In the genomic region with DNA sequence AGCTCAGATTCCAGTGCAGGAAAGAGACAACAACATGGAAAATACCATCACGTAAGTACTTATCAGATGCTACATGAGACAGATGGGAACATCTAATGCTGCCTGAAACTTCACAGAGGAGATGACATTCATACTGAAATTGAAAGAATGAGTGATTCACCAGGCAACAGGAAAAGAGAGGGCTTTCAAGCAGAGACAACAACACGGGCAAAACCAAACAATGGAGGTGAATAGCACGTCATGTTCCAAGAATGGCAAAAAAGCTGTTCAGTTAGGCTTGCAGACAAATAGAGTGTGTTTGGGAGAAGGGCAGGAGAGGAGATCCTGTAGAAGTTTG, we compare ENCODE assay signal across 10 cellular contexts. TPM values are rescaled to one million over a fixed set of nuclear protein-coding genes. Genes with fewer than 3 reads are reported as not detected.
DNase-seq lines count a peak whose midpoint lies in the region; ATAC-seq, FAIRE-seq and TF ChIP-seq lines count a peak whose summit lies in the region.
"Had no signal": no experiment of that assay in that cellular context is flagged by ENCODE, and none has a peak within 500 bp of the region (broad histone marks: within the 10 kb centered on the region; RNA-seq: fewer than 3 reads in every experiment).

No MANE protein-coding gene starts in this region.

- H3K4me3 ChIP-seq in K562, result no peak overlapping the region
- H3K4me3 ChIP-seq in testis, result no peak overlapping the region
- H3K4me3 ChIP-seq in ovary, result no peak overlapping the region

- in situ Hi-C loops in K562 (cut with MboI), result no loop called here

- intact Hi-C loops in K562 (cut with micrococcal nuclease), result loop anchor here (10.0 kb wide), 1 partner anchor 223 kb away; the partner anchor contains the start of gene SYNJ2
- intact Hi-C loops in testis (cut with DNase I; ENCODE audit: low total_unique reads), result no loop called here
- intact Hi-C loops in ovary (cut with DNase I), result no loop called here

- no peak overlapping the region for H3K18ac ChIP-seq in H9 (ENCODE audit: insufficient read length, low read depth, low read length)

- no peak for TF ChIP-seq POLR2A in K562 (conservative IDR thresholded peaks at IDR 0.05)
- TF ChIP-seq POLR2A in testis (IDR thresholded peaks at IDR 0.05), result no peak
- no peak for TF ChIP-seq POLR2A in ovary (IDR thresholded peaks at IDR 0.05)

- H3K4me2 ChIP-seq in K562 (ENCODE audit: insufficient read depth, low read length), result no peak overlapping the region
- H3K4me2 ChIP-seq in H9 (ENCODE audit: insufficient read depth, insufficient read length, low read length), result no peak overlapping the region

- no peak overlapping the region for H2BK5ac ChIP-seq in H9 (ENCODE audit: insufficient read length, low read length)

- peaks cover 1% of the 10 kb centered on the region for H3K27me3 Mint-ChIP-seq in H9 (ENCODE audit: low read depth)

- no peak overlapping the region for H2BK15ac ChIP-seq in H9 (ENCODE audit: low read depth, low read length)

- no peaks in the 10 kb centered on the region for H3K36me3 Mint-ChIP-seq in H9 (ENCODE audit: insufficient read depth in 1 of 3, low read depth in 3 of 3)

- no peak for TF ChIP-seq RAD21 in K562 (CRISPR knock-in tag; conservative IDR thresholded peaks at IDR 0.05 in 1 of 2, IDR thresholded peaks at IDR 0.05 in 1 of 2)

- no peak overlapping the region for H2AK5ac ChIP-seq in H9 (ENCODE audit: insufficient read length, low read length)

- H3K23me2 ChIP-seq in H9 (ENCODE audit: insufficient read length, low read depth, low read length, poor library complexity, severe bottlenecking), result no peaks in the 10 kb centered on the region

- peaks cover 9 to 12% of the 10 kb centered on the region in 2 experiments for H3K4me1 Mint-ChIP-seq in H9

- H3T11ph ChIP-seq in H9 (ENCODE audit: low read length), result no peak overlapping the region

- H3K14ac ChIP-seq in H9 (ENCODE audit: insufficient read depth, low read length), result no peak overlapping the region

- no peak for FAIRE-seq in K562 (lab: Jason Lieb, UNC)

- H3K4me1 ChIP-seq in K562 (replicated peaks in 1 of 2; ENCODE audit: control insufficient read depth in 2 of 2, insufficient read depth in 2 of 2, low read length in 2 of 2), result peaks cover 3% of the 10 kb centered on the region in 2 experiments; a peak in 2 of 5 replicates
- no peaks in the 10 kb centered on the region for H3K4me1 ChIP-seq in testis
- no peaks in the 10 kb centered on the region for H3K4me1 ChIP-seq in ovary (ENCODE audit: insufficient read depth)
- no peaks in the 10 kb centered on the region for H3K4me1 ChIP-seq in H9 (ENCODE audit: insufficient read depth, low read length)

- no peak overlapping the region for H3K4me3 Mint-ChIP-seq in H9

- ATAC-seq in HG03457 (IDR thresholded peaks at IDR 0.05; ENCODE audit: unreplicated experiment) (peak; percentile 87), K562 (no peak)
- ATAC-seq: left lobe of liver had no signal

- H4K20me1 ChIP-seq in K562 (replicated peaks; ENCODE audit: control insufficient read depth, insufficient read depth, low read length) (no peaks in the 10 kb centered on the region), H9 (ENCODE audit: control insufficient read depth, insufficient read depth, insufficient read length) (no peaks in the 10 kb centered on the region)

- no peaks in the 10 kb centered on the region for H3K79me1 ChIP-seq in H9 (ENCODE audit: insufficient read depth, low read depth, low read length, poor library complexity, severe bottlenecking)

- no peak overlapping the region for H4K91ac ChIP-seq in H9 (ENCODE audit: insufficient read length, low read depth, low read length)

- H2AFZ ChIP-seq in K562 (ENCODE audit: low read depth, low read length), result no peak overlapping the region
- H2AFZ ChIP-seq in H9 (ENCODE audit: low read length), result no peak overlapping the region

- no peak overlapping the region for H4K8ac ChIP-seq in H9 (replicated peaks; ENCODE audit: insufficient read length, low read depth, low read length)

- CTCF ChIA-PET in K562 (lab: Yijun Ruan, JAX; ENCODE audit: low intra/inter-chr PET ratio), result no interaction called here

- H3K27ac ChIP-seq in K562 (ENCODE audit: extremely low read depth, low read depth, low read length), result no peak overlapping the region
- no peak overlapping the region for H3K27ac ChIP-seq in testis
- H3K27ac ChIP-seq in ovary, result no peak overlapping the region
- H3K27ac ChIP-seq in H9 (ENCODE audit: insufficient read length, low read depth, low read length), result no peak overlapping the region
- H3K27ac ChIP-seq: VCaP had no signal

- no peaks in the 10 kb centered on the region for H3K9me3 ChIP-seq in K562 (replicated peaks; ENCODE audit: control insufficient read depth, insufficient read depth, low read depth, low read length)
- no peaks in the 10 kb centered on the region for H3K9me3 ChIP-seq in testis
- no peaks in the 10 kb centered on the region for H3K9me3 ChIP-seq in ovary
- H3K9me3 ChIP-seq in H9 (ENCODE audit: control insufficient read depth, low read depth, low read length), result no peaks in the 10 kb centered on the region

- peak overlapping the region in 1 of 3 experiments; percentile 6; a peak in 1 of 7 replicates for H3K27ac Mint-ChIP-seq in H9

- no peaks in the 10 kb centered on the region for H3K79me2 ChIP-seq in K562 (ENCODE audit: control insufficient read depth, insufficient read depth, low read length)
- no peaks in the 10 kb centered on the region for H3K79me2 ChIP-seq in H9 (ENCODE audit: insufficient read depth, low read length)

- no peak overlapping the region for H4K5ac ChIP-seq in H9 (ENCODE audit: insufficient read length, low read depth, low read length)

- H3K9me3 Mint-ChIP-seq in H9, result no peaks in the 10 kb centered on the region

- H3K23ac ChIP-seq in H9 (ENCODE audit: insufficient read length, low read depth, low read length), result no peak overlapping the region

- H3K9me1 ChIP-seq in K562 (ENCODE audit: control insufficient read depth, insufficient read depth, low read length), result no peaks in the 10 kb centered on the region

- TF ChIP-seq CTCF in GM20000 (IDR thresholded peaks at IDR 0.05; ENCODE audit: extremely low read depth, missing control alignments), result no peak
- TF ChIP-seq CTCF in K562 (IDR thresholded peaks at IDR 0.05 in 2 of 3, conservative IDR thresholded peaks at IDR 0.05 in 1 of 3; ENCODE audit: insufficient read depth in 2 of 3, low read depth in 1 of 3, low read length in 3 of 3), result no peak
- TF ChIP-seq CTCF in testis (IDR thresholded peaks at IDR 0.05), result no peak
- no peak for TF ChIP-seq CTCF in ovary (IDR thresholded peaks at IDR 0.05)
- no peak for TF ChIP-seq CTCF in H9 (conservative IDR thresholded peaks at IDR 0.05)

- no peak for TF ChIP-seq EP300 in K562 (IDR thresholded peaks at IDR 0.05; ENCODE audit: low read length)
- no peak for TF ChIP-seq EP300 in ovary (IDR thresholded peaks at IDR 0.05)

- POLR2A ChIA-PET in K562 (lab: Yijun Ruan, JAX), result no interaction called here

- H3K27me3 ChIP-seq in K562 (ENCODE audit: control insufficient read depth in 2 of 2, insufficient read depth in 2 of 2, low read length in 2 of 2), result peaks cover 31 to 32% of the 10 kb centered on the region in 2 experiments
- no peaks in the 10 kb centered on the region for H3K27me3 ChIP-seq in testis
- H3K27me3 ChIP-seq in ovary, result no peaks in the 10 kb centered on the region
- H3K27me3 ChIP-seq in H9 (ENCODE audit: insufficient read depth, low read length), result no peaks in the 10 kb centered on the region

- H2BK12ac ChIP-seq in H9 (ENCODE audit: insufficient read length, low read depth, low read length), result no peak overlapping the region

- H3K56ac ChIP-seq in H9 (ENCODE audit: insufficient read length, low read depth, low read length), result no peak overlapping the region

- H3K36me3 ChIP-seq in K562 (ENCODE audit: control insufficient read depth, insufficient read depth, low read length), result no peaks in the 10 kb centered on the region
- H3K36me3 ChIP-seq in testis (ENCODE audit: low read depth, missing control alignments), result no peaks in the 10 kb centered on the region
- no peaks in the 10 kb centered on the region for H3K36me3 ChIP-seq in ovary

- H2BK120ac ChIP-seq in H9 (ENCODE audit: low read depth, low read length, poor library complexity, severe bottlenecking), result no peak overlapping the region

- BruUV-seq in K562 (replicated peaks; lab: Mats Ljungman, UMichigan), result no TSS peak

- no peak overlapping the region for H3K9ac ChIP-seq in K562 (ENCODE audit: insufficient read depth in 1 of 2, low read depth in 2 of 2, low read length in 2 of 2)
- H3K9ac ChIP-seq in H9 (ENCODE audit: extremely low read depth, insufficient read length, low read length), result no peak overlapping the region

- no peak overlapping the region for H3K4ac ChIP-seq in H9 (ENCODE audit: low read depth, low read length)

- DNase-seq in ELR (ENCODE audit: low read depth), result peak; percentile 73
- peak; percentile 86 for DNase-seq in GM20000 (ENCODE audit: low spot score)
- no peak for DNase-seq in K562 (ENCODE audit: extremely low read depth in 1 of 4, low spot score in 3 of 4)
- no peak for DNase-seq in testis
- no peak for DNase-seq in T1000 (lab: John Stamatoyannopoulos, UW)
- DNase-seq in ovary, result no peak
- DNase-seq in H9, result no peak

- WGBS in K562 (ENCODE audit: insufficient coverage, low coverage, missing lambda C conversion rate), result 0% methylated on average over 3 of the region's 3 CpGs
- 72 to 75% methylated on average over 3 of the region's 3 CpGs for WGBS in testis, 2 donors
- WGBS in ovary, 3 donors, result 53 to 61% (median 61%) methylated on average over 3 of the region's 3 CpGs
- no CpG with 5 or more reads among the region's 3 CpGs for WGBS in H9 (ENCODE audit: extremely low coverage, insufficient read length, low lambda C conversion rate)

- H2BK20ac ChIP-seq in H9 (ENCODE audit: low read depth, low read length, poor library complexity, severe bottlenecking), result no peak overlapping the region

RNA-seq across cellular contexts. Expression of gene GTF2H5, which starts 39.3 kb away (rescaled TPM):
- 1.4 and 4.6 TPM in 2 replicates for total RNA-seq in K562 (2011; cell fraction: chromatin; rRNA removed; ENCODE audit: low replicate concordance)
- total RNA-seq in K562 (2011; cell fraction: nucleolus; rRNA removed), result 0.67 and 1.1 TPM in 2 replicates
- 1.6 and 5.2 TPM in 2 replicates for total RNA-seq in K562 (2011; cell fraction: nucleoplasm; rRNA removed)
- total RNA-seq in K562 (2014; rRNA removed) (4.0 and 4.3 TPM in 2 replicates), K562 (2014; rRNA removed; fragmentation: Illumina TruSeq; extraction: Trizol) (28.8 and 33.6 TPM in 2 replicates), K562 (2015; rRNA removed; fragmentation: Illumina TruSeq; extraction: Trizol) (22.5 and 24.1 TPM in 2 replicates), K562 (2021) (27.2 and 30.1 TPM in 2 replicates), testis (1 to 10 TPM; 5.0 to 5.7 TPM), ovary (10 to 100 TPM in 5 of 7 donors, 1 to 10 TPM in 2; 2.1 to 22.3 (median 18.0) TPM), H9 (2021) (20.0 and 23.2 TPM in 2 replicates)
- polyA plus RNA-seq in K562 (2011; rRNA removed) (17.2 and 24.9 TPM in 2 replicates), K562 (2014; fragmentation: Illumina TruSeq; extraction: Trizol) (15.2 and 15.8 TPM in 2 replicates), K562 (2014; fragmentation: Nextera tagmentation; extraction: Ambion mirVana) (10 to 100 TPM; 48.8 to 58.4 TPM), K562 (2014; rRNA removed) (14.9 and 19.1 TPM in 2 replicates), testis (ENCODE audit: insufficient read depth, low read depth, low replicate concordance) (36.6 TPM), ovary (10 to 100 TPM in 1 of 2 donors, 1 to 10 TPM in 1; 7.4 to 31.2 TPM)
- polyA plus RNA-seq in K562 (2011; cell fraction: cytosol; rRNA removed), result 2.9 and 5.0 TPM in 2 replicates
- 1.6 and 3.1 TPM in 2 replicates for polyA plus RNA-seq in K562 (2011; cell fraction: nucleus; rRNA removed)
- 14.6 and 23.1 TPM in 2 replicates for polyA plus RNA-seq in K562 (2012)
- polyA minus RNA-seq in K562 (2011; rRNA and poly(A)+ RNA removed), result 6.6 and 7.4 TPM in 2 replicates
- polyA minus RNA-seq in K562 (2011; cell fraction: cytosol; rRNA and poly(A)+ RNA removed), result 0.46 and 1.5 TPM in 2 replicates
- 0.54 and 0.78 TPM in 2 replicates for polyA minus RNA-seq in K562 (2011; cell fraction: nucleus; rRNA and poly(A)+ RNA removed)

RNA-seq across cellular contexts. Expression of gene SERAC1, which starts 39.4 kb away (rescaled TPM):
- total RNA-seq in K562 (2011; cell fraction: chromatin; rRNA removed; ENCODE audit: low replicate concordance), result 4.6 and 10.9 TPM in 2 replicates
- 2.8 and 3.8 TPM in 2 replicates for total RNA-seq in K562 (2011; cell fraction: nucleolus; rRNA removed)
- total RNA-seq in K562 (2011; cell fraction: nucleoplasm; rRNA removed), result 5.1 and 11.2 TPM in 2 replicates
- total RNA-seq in K562 (2014; rRNA removed) (2.2 and 2.8 TPM in 2 replicates), K562 (2014; rRNA removed; fragmentation: Illumina TruSeq; extraction: Trizol) (3.5 and 4.4 TPM in 2 replicates), K562 (2015; rRNA removed; fragmentation: Illumina TruSeq; extraction: Trizol) (2.9 and 3.6 TPM in 2 replicates), K562 (2021) (2.6 and 4.2 TPM in 2 replicates), testis (10 to 100 TPM in 1 of 2 donors, 1 to 10 TPM in 1; 9.8 to 20.2 TPM), ovary (10 to 100 TPM in 1 of 7 donors, 1 to 10 TPM in 6; 3.9 to 11.9 (median 6.3) TPM), H9 (2021) (6.4 and 7.6 TPM in 2 replicates)
- polyA plus RNA-seq in K562 (2011; rRNA removed) (4.8 and 6.2 TPM in 2 replicates), K562 (2014; fragmentation: Illumina TruSeq; extraction: Trizol) (3.1 and 3.3 TPM in 2 replicates), K562 (2014; fragmentation: Nextera tagmentation; extraction: Ambion mirVana) (1 to 10 TPM; 1.8 to 2.0 TPM), K562 (2014; rRNA removed) (2.2 and 3.4 TPM in 2 replicates), testis (ENCODE audit: insufficient read depth, low read depth, low replicate concordance) (15.2 TPM), ovary (1 to 10 TPM; 3.7 to 9.0 TPM)
- polyA plus RNA-seq in K562 (2011; cell fraction: cytosol; rRNA removed), result 1.7 and 3.1 TPM in 2 replicates
- polyA plus RNA-seq in K562 (2011; cell fraction: nucleus; rRNA removed), result 4.4 and 5.3 TPM in 2 replicates
- 2.8 and 3.8 TPM in 2 replicates for polyA plus RNA-seq in K562 (2012)
- polyA minus RNA-seq in K562 (2011; rRNA and poly(A)+ RNA removed), result 6.8 and 7.7 TPM in 2 replicates
- 2.6 and 2.9 TPM in 2 replicates for polyA minus RNA-seq in K562 (2011; cell fraction: cytosol; rRNA and poly(A)+ RNA removed)
- 3.4 and 5.3 TPM in 2 replicates for polyA minus RNA-seq in K562 (2011; cell fraction: nucleus; rRNA and poly(A)+ RNA removed)

Comparison
In these comparisons a context has a peak if more than half of its experiments do, and no peak if none do; other contexts are left out.
1. DNase-seq: peak in ELR (single experiment) and GM20000 (single experiment); none in K562 (0 of 4), testis (single experiment), T1000 (single experiment), ovary (0 of 5) and H9 (single experiment).